In genomic region chr15:80841537-80841936, GRCh38 we compare ENCODE assay signal across 20 cellular contexts.
A peak's percentile ranks its signal among the peaks of the same experiment; 100 is the strongest.
DNase-seq lines count a peak whose midpoint lies in the region; ATAC-seq, FAIRE-seq and TF ChIP-seq lines count a peak whose summit lies in the region.
"Had no signal": no experiment of that assay in that cellular context is flagged by ENCODE, and none has a peak within 500 bp of the region (broad histone marks: within the 10 kb centered on the region; RNA-seq: fewer than 3 reads in every experiment).

No MANE protein-coding gene starts in this region.

- H4K20me1 ChIP-seq in K562 (replicated peaks; ENCODE audit: control insufficient read depth, insufficient read depth, low read length): no peaks in the 10 kb centered on the region; the same call in 1 of the 2 replicates

- no peak for TF ChIP-seq CTCF in K562 (IDR thresholded peaks at IDR 0.05 in 2 of 3, conservative IDR thresholded peaks at IDR 0.05 in 1 of 3; ENCODE audit: insufficient read depth in 2 of 3, low read depth in 1 of 3, low read length in 3 of 3)
- TF ChIP-seq CTCF in testis (IDR thresholded peaks at IDR 0.05): no peak
- no peak for TF ChIP-seq CTCF in Caco-2 (IDR thresholded peaks at IDR 0.05; ENCODE audit: insufficient read depth in 1 of 2, low read depth in 1 of 2, low read length in 1 of 2, severe bottlenecking in 1 of 2, unreplicated experiment in 1 of 2)
- no peak for TF ChIP-seq CTCF in CD4-positive, alpha-beta T cell (IDR thresholded peaks at IDR 0.05)

- 0% methylated on average over 4 of the region's 5 CpGs for WGBS in K562 (ENCODE audit: insufficient coverage, low coverage, missing lambda C conversion rate)
- WGBS in testis, 2 donors: 89 to 96% methylated on average over 5 of the region's 5 CpGs

- H3K4me1 ChIP-seq in K562 (replicated peaks in 1 of 2; ENCODE audit: control insufficient read depth in 2 of 2, insufficient read depth in 2 of 2, low read length in 2 of 2): no peaks in the 10 kb centered on the region; a peak in 1 of 5 replicates
- H3K4me1 ChIP-seq in testis: no peaks in the 10 kb centered on the region
- no peaks in the 10 kb centered on the region for H3K4me1 ChIP-seq in Caco-2
- H3K4me1 ChIP-seq: HAP-1 had no signal

- no peak overlapping the region for H2AFZ ChIP-seq in K562 (ENCODE audit: low read depth, low read length)

- H3K36me3 Mint-ChIP-seq in Caco-2 (ENCODE audit: insufficient read depth, unreplicated experiment): no peaks in the 10 kb centered on the region
- no peaks in the 10 kb centered on the region for H3K36me3 Mint-ChIP-seq in CD4-positive, alpha-beta T cell (ENCODE audit: low read depth)
- H3K36me3 Mint-ChIP-seq: CD4-positive, CD25-positive, alpha-beta regulatory T cell had no signal

- POLR2A ChIA-PET in K562 (lab: Yijun Ruan, JAX): no interaction called here
- POLR2A ChIA-PET in Caco-2 (lab: Charles Lee): no interaction called here
- POLR2A ChIA-PET in CD4-positive, alpha-beta T cell (lab: Charles Lee): no interaction called here

- DNase-seq in H7 (peak; percentile 64), HT-29 (ENCODE audit: low spot score) (peak; percentile 15), K562 (ENCODE audit: extremely low read depth in 1 of 4, low spot score in 3 of 4) (peak in 3 of 4 experiments; percentile 71 to 74 (median 73)), testis (peak; percentile 24), Caco-2 (no peak), NCI-H2029 treated with DMSO at 0.1 percent for 48 hours (lab: John Stamatoyannopoulos, UW) (no peak)
- no peak for DNase-seq in CD4-positive, alpha-beta T cell
- DNase-seq: ACHN; BE2C; C1 segment of cervical spinal cord; CD4-positive, CD25-positive, alpha-beta regulatory T cell; DMS153; DMS79; GDM1; GOT3; IMR-90; Karpas-422; KBM-7 had no signal

- H3K9me1 ChIP-seq in K562 (ENCODE audit: control insufficient read depth, insufficient read depth, low read length): no peaks in the 10 kb centered on the region

- no peak overlapping the region for H3K4me2 ChIP-seq in K562 (ENCODE audit: insufficient read depth, low read length)

- no peak for TF ChIP-seq RAD21 in K562 (CRISPR knock-in tag; conservative IDR thresholded peaks at IDR 0.05 in 1 of 2, IDR thresholded peaks at IDR 0.05 in 1 of 2)

- H3K9me3 ChIP-seq in K562 (replicated peaks; ENCODE audit: control insufficient read depth, insufficient read depth, low read depth, low read length) (no peaks in the 10 kb centered on the region), testis (no peaks in the 10 kb centered on the region), Caco-2 (no peaks in the 10 kb centered on the region)
- no peaks in the 10 kb centered on the region for H3K9me3 ChIP-seq in CD4-positive, alpha-beta T cell (ENCODE audit: control insufficient read depth, low read length)
- H3K9me3 ChIP-seq: BE2C, HAP-1 had no signal

- H3K27ac ChIP-seq in K562 (ENCODE audit: extremely low read depth, low read depth, low read length) (no peak overlapping the region), testis (no peak overlapping the region)
- no peak overlapping the region for H3K27ac ChIP-seq in CD4-positive, alpha-beta T cell (ENCODE audit: low read depth, low read length)

- FAIRE-seq in K562 (lab: Jason Lieb, UNC): no peak
- FAIRE-seq: A204.1 had no signal

- no peaks in the 10 kb centered on the region for H3K9me3 Mint-ChIP-seq in Caco-2 (ENCODE audit: unreplicated experiment)
- no peaks in the 10 kb centered on the region for H3K9me3 Mint-ChIP-seq in CD4-positive, alpha-beta T cell

- no peak overlapping the region for H3K9ac ChIP-seq in K562 (ENCODE audit: insufficient read depth in 1 of 2, low read depth in 2 of 2, low read length in 2 of 2)

- BruUV-seq in K562 (replicated peaks; lab: Mats Ljungman, UMichigan): no TSS peak
- no TSS peak for BruUV-seq in Caco-2 (replicated peaks; lab: Mats Ljungman, UMichigan)

- no peak overlapping the region for H3K27ac Mint-ChIP-seq in Caco-2 (ENCODE audit: unreplicated experiment)
- no peak overlapping the region for H3K27ac Mint-ChIP-seq in CD4-positive, alpha-beta T cell
- H3K27ac Mint-ChIP-seq: CD4-positive, CD25-positive, alpha-beta regulatory T cell had no signal

- in situ Hi-C loops in K562 (cut with MboI): no loop called here

- H3K27me3 Mint-ChIP-seq in Caco-2 (ENCODE audit: insufficient read depth, unreplicated experiment): peaks cover 3% of the 10 kb centered on the region
- peaks cover 46% of the 10 kb centered on the region for H3K27me3 Mint-ChIP-seq in CD4-positive, alpha-beta T cell

- TF ChIP-seq POLR2A in K562 (conservative IDR thresholded peaks at IDR 0.05): no peak
- no peak for TF ChIP-seq POLR2A in testis (IDR thresholded peaks at IDR 0.05)

- peak; percentile 81 for ATAC-seq in K562
- no peak for ATAC-seq in CD4-positive, alpha-beta T cell (ENCODE audit: poor library complexity)

- H3K4me1 Mint-ChIP-seq in Caco-2 (ENCODE audit: low read depth, unreplicated experiment): peaks cover 8% of the 10 kb centered on the region
- H3K4me1 Mint-ChIP-seq in CD4-positive, alpha-beta T cell (ENCODE audit: low read depth): no peaks in the 10 kb centered on the region
- H3K4me1 Mint-ChIP-seq: CD4-positive, CD25-positive, alpha-beta regulatory T cell had no signal

- H3K27me3 ChIP-seq in H7 (ENCODE audit: control insufficient read depth, insufficient read depth, low read length) (no peaks in the 10 kb centered on the region), K562 (ENCODE audit: control insufficient read depth in 2 of 2, insufficient read depth in 2 of 2, low read length in 2 of 2) (peaks cover 6 to 53% of the 10 kb centered on the region in 2 experiments; a peak in 4 of 5 replicates), testis (no peaks in the 10 kb centered on the region), Caco-2 (replicated peaks; ENCODE audit: control insufficient read depth, insufficient read depth, low read length) (no peaks in the 10 kb centered on the region)
- H3K27me3 ChIP-seq in CD4-positive, alpha-beta T cell (ENCODE audit: control insufficient read depth, insufficient read depth, low read length): no peaks in the 10 kb centered on the region
- H3K27me3 ChIP-seq: BE2C had no signal

- H3K4me3 Mint-ChIP-seq in Caco-2 (ENCODE audit: unreplicated experiment): no peak overlapping the region
- no peak overlapping the region for H3K4me3 Mint-ChIP-seq in CD4-positive, alpha-beta T cell
- H3K4me3 Mint-ChIP-seq: CD4-positive, CD25-positive, alpha-beta regulatory T cell had no signal

- H3K36me3 ChIP-seq in H7 (replicated peaks; ENCODE audit: control insufficient read depth, insufficient read depth, low read length) (no peaks in the 10 kb centered on the region), K562 (ENCODE audit: control insufficient read depth, insufficient read depth, low read length) (no peaks in the 10 kb centered on the region), testis (ENCODE audit: low read depth, missing control alignments) (no peaks in the 10 kb centered on the region), Caco-2 (ENCODE audit: control insufficient read depth, insufficient read depth, low read length) (no peaks in the 10 kb centered on the region)
- H3K36me3 ChIP-seq: BE2C, HAP-1 had no signal

- CTCF ChIA-PET in K562 (lab: Yijun Ruan, JAX; ENCODE audit: low intra/inter-chr PET ratio) (no interaction called here), Caco-2 (lab: Charles Lee) (no interaction called here)
- CTCF ChIA-PET in CD4-positive, alpha-beta T cell (lab: Charles Lee): no interaction called here

- H3K4me3 ChIP-seq in H7 (ENCODE audit: insufficient read depth, low read depth, low read length) (no peak overlapping the region), K562 (no peak overlapping the region), testis (no peak overlapping the region), Caco-2 (ENCODE audit: low read depth, low read length) (no peak overlapping the region)
- H3K4me3 ChIP-seq: HAP-1 had no signal

- intact Hi-C loops in K562 (cut with micrococcal nuclease) (no loop called here), testis (cut with DNase I; ENCODE audit: low total_unique reads) (no loop called here), Caco-2 (cut with micrococcal nuclease; ENCODE audit: unreplicated experiment) (no loop called here)
- intact Hi-C loops in CD4-positive, alpha-beta T cell (cut with DNase I, micrococcal nuclease): no loop called here

- no peak for TF ChIP-seq EP300 in K562 (IDR thresholded peaks at IDR 0.05; ENCODE audit: low read length)

- H3K79me2 ChIP-seq in K562 (ENCODE audit: control insufficient read depth, insufficient read depth, low read length): no peaks in the 10 kb centered on the region

TF ChIP-seq in K562, 482 proteins besides CTCF, POLR2A, EP300 and RAD21 (continues in another document):
- no peak for TF ChIP-seq ZNF121 (CRISPR knock-in tag; conservative IDR thresholded peaks at IDR 0.05)
- no peak for TF ChIP-seq DACH1 (IDR thresholded peaks at IDR 0.05; ENCODE audit: partially characterized antibody)
- TF ChIP-seq SP2 (IDR thresholded peaks at IDR 0.05; ENCODE audit: extremely low read depth, low read depth, low read length, poor library complexity, severe bottlenecking): peak; percentile 14
- TF ChIP-seq RBM25 (IDR thresholded peaks at IDR 0.05; ENCODE audit: low read depth, low read length, severe bottlenecking): peak; percentile 27
- no peak for TF ChIP-seq GATAD2B (IDR thresholded peaks at IDR 0.05; ENCODE audit: borderline replicate concordance)
- no peak for TF ChIP-seq NR1H2 (CRISPR knock-in tag; IDR thresholded peaks at IDR 0.05)
- peak; percentile 73 for TF ChIP-seq FOS (IDR thresholded peaks at IDR 0.05; ENCODE audit: extremely low read depth, insufficient read length)
- no peak for TF ChIP-seq IFI16 (CRISPR knock-in tag; IDR thresholded peaks at IDR 0.05)
- no peak for TF ChIP-seq TRIM24 (IDR thresholded peaks at IDR 0.05)
- no peak for TF ChIP-seq HDAC6 (IDR thresholded peaks at IDR 0.05; ENCODE audit: low read depth, low read length)
- no peak for TF ChIP-seq ZNF280B (CRISPR knock-in tag; IDR thresholded peaks at IDR 0.05)

Comparison
In these comparisons a context has a peak if more than half of its experiments do, and no peak if none do; other contexts are left out.
1. DNase-seq: peak in H7 (single experiment), HT-29 (single experiment), K562 (3 of 4) and testis (single experiment); none in Caco-2 (0 of 2), CD4-positive, alpha-beta T cell (0 of 10) and NCI-H2029 treated with DMSO at 0.1 percent for 48 hours (single experiment).